In the genomic region with DNA sequence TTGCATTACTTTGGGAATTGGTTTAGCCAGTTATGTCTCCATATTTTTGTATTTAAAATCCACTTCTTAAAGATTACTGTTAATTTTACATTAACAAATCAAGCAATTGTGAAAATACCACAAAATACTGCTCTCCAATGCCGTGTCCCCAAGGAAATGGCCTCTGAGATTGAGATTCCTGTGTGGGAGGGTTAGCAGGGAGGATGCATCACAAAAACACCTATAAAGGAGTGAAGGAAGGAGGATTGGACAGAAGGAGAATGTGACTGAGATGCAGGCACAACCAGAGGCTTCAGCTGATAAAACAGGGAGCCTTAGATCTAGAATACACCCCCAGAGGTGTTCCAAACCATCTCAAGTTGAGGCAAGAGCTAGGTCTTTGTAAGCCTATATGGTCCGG, we compare ENCODE assay signal across 20 cellular contexts. TPM values are rescaled to one million over a fixed set of nuclear protein-coding genes. Genes with fewer than 3 reads are reported as not detected.
A peak's percentile ranks its signal among the peaks of the same experiment; 100 is the strongest.
DNase-seq lines count a peak whose midpoint lies in the region; ATAC-seq, FAIRE-seq and TF ChIP-seq lines count a peak whose summit lies in the region.
"Had no signal": no experiment of that assay in that cellular context is flagged by ENCODE, and none has a peak within 500 bp of the region (broad histone marks: within the 10 kb centered on the region; RNA-seq: fewer than 3 reads in every experiment).

No MANE protein-coding gene starts in this region.

- no peak for FAIRE-seq in GM19239 (lab: Jason Lieb, UNC)
- FAIRE-seq: A204.1, GM12891 had no signal

- 0 out of 2 replicates have a peak, but pooled peaks cover 7% of the 10 kb centered on the region for H3K9me3 Mint-ChIP-seq in WTC11

- ATAC-seq in GM18868 (IDR thresholded peaks at IDR 0.05; ENCODE audit: unreplicated experiment) (peak; percentile 1), HG03520 (IDR thresholded peaks at IDR 0.05; ENCODE audit: unreplicated experiment) (peak; percentile 5), WTC11 (peak; percentile 72), GM18502 (IDR thresholded peaks at IDR 0.05; ENCODE audit: poor library complexity, unreplicated experiment) (no peak)
- ATAC-seq: PC-3 had no signal

- H3K4me3 Mint-ChIP-seq in WTC11: no peak overlapping the region
- H3K4me3 Mint-ChIP-seq: HFFc6 had no signal

- H3K27me3 Mint-ChIP-seq in WTC11 (ENCODE audit: low read depth): no peaks in the 10 kb centered on the region

- POLR2A ChIA-PET in WTC11 (lab: Charles Lee): no interaction called here

- H3K27ac Mint-ChIP-seq in WTC11: peak overlapping the region; percentile 86
- H3K27ac Mint-ChIP-seq: HFFc6 had no signal

- TF ChIP-seq CTCF in WTC11 (IDR thresholded peaks at IDR 0.05): no peak

- no peaks in the 10 kb centered on the region for H3K36me3 Mint-ChIP-seq in WTC11

- CTCF ChIA-PET in WTC11 (lab: Charles Lee): interaction anchor here (0.6 to 1.9 kb wide), 2 partner anchors 33 to 54 kb away, joined by 3 to 7 read pairs; no protein-coding TSS in a partner anchor

- DNase-seq in WTC11 (ENCODE audit: low spot score) (no peak), iPS-NIHi7 (ENCODE audit: extremely low spot score) (peak; percentile 16), GM19239 (ENCODE audit: insufficient read length, low spot score) (no peak)
- no peak for DNase-seq in activated effector memory CD4-positive, alpha-beta T cell treated with Interleukin-2 at 50 U/mL for 16 hours
- DNase-seq: C1 segment of cervical spinal cord, GDM1, GM23248, HFFc6, NCI-H1436, NCI-H2029 treated with DMSO at 0.1 percent for 48 hours, NCI-H2171 treated with DMSO at 0.1 percent for 48 hours, NCI-H446 treated with DMSO at 0.1 percent for 48 hours, NCI-H748 treated with DMSO at 0.1 percent for 48 hours, PC-3 had no signal

- H3K4me1 Mint-ChIP-seq in WTC11: peaks cover 37% of the 10 kb centered on the region

TF ChIP-seq in WTC11, 78 proteins besides CTCF, POLR2A, EP300 and RAD21 (continues in another document):
- TF ChIP-seq, protein P1, sequence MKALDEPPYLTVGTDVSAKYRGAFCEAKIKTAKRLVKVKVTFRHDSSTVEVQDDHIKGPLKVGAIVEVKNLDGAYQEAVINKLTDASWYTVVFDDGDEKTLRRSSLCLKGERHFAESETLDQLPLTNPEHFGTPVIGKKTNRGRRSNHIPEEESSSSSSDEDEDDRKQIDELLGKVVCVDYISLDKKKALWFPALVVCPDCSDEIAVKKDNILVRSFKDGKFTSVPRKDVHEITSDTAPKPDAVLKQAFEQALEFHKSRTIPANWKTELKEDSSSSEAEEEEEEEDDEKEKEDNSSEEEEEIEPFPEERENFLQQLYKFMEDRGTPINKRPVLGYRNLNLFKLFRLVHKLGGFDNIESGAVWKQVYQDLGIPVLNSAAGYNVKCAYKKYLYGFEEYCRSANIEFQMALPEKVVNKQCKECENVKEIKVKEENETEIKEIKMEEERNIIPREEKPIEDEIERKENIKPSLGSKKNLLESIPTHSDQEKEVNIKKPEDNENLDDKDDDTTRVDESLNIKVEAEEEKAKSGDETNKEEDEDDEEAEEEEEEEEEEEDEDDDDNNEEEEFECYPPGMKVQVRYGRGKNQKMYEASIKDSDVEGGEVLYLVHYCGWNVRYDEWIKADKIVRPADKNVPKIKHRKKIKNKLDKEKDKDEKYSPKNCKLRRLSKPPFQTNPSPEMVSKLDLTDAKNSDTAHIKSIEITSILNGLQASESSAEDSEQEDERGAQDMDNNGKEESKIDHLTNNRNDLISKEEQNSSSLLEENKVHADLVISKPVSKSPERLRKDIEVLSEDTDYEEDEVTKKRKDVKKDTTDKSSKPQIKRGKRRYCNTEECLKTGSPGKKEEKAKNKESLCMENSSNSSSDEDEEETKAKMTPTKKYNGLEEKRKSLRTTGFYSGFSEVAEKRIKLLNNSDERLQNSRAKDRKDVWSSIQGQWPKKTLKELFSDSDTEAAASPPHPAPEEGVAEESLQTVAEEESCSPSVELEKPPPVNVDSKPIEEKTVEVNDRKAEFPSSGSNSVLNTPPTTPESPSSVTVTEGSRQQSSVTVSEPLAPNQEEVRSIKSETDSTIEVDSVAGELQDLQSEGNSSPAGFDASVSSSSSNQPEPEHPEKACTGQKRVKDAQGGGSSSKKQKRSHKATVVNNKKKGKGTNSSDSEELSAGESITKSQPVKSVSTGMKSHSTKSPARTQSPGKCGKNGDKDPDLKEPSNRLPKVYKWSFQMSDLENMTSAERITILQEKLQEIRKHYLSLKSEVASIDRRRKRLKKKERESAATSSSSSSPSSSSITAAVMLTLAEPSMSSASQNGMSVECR (CRISPR knock-in tag; IDR thresholded peaks at IDR 0.05; ENCODE audit: borderline replicate concordance): no peak
- TF ChIP-seq, protein P2, sequence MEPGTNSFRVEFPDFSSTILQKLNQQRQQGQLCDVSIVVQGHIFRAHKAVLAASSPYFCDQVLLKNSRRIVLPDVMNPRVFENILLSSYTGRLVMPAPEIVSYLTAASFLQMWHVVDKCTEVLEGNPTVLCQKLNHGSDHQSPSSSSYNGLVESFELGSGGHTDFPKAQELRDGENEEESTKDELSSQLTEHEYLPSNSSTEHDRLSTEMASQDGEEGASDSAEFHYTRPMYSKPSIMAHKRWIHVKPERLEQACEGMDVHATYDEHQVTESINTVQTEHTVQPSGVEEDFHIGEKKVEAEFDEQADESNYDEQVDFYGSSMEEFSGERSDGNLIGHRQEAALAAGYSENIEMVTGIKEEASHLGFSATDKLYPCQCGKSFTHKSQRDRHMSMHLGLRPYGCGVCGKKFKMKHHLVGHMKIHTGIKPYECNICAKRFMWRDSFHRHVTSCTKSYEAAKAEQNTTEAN (CRISPR knock-in tag; IDR thresholded peaks at IDR 0.05): no peak
- no peak for TF ChIP-seq FOXP1 (CRISPR knock-in tag; IDR thresholded peaks at IDR 0.05; ENCODE audit: borderline replicate concordance)
- no peak for TF ChIP-seq JUN (CRISPR knock-in tag; IDR thresholded peaks at IDR 0.05)
- no peak for TF ChIP-seq ZNF671 (CRISPR knock-in tag; IDR thresholded peaks at IDR 0.05)
- no peak for TF ChIP-seq TEAD4 (CRISPR knock-in tag; IDR thresholded peaks at IDR 0.05)
- TF ChIP-seq SMAD3 (CRISPR knock-in tag; IDR thresholded peaks at IDR 0.05; ENCODE audit: borderline replicate concordance): no peak
- no peak for TF ChIP-seq ZNF416 (CRISPR knock-in tag; IDR thresholded peaks at IDR 0.05)
- no peak for TF ChIP-seq NFYB (CRISPR knock-in tag; conservative IDR thresholded peaks at IDR 0.05; ENCODE audit: low read depth)
- TF ChIP-seq, protein P3, sequence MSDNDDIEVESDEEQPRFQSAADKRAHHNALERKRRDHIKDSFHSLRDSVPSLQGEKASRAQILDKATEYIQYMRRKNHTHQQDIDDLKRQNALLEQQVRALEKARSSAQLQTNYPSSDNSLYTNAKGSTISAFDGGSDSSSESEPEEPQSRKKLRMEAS (CRISPR knock-in tag; IDR thresholded peaks at IDR 0.05): no peak
- TF ChIP-seq, protein P4, sequence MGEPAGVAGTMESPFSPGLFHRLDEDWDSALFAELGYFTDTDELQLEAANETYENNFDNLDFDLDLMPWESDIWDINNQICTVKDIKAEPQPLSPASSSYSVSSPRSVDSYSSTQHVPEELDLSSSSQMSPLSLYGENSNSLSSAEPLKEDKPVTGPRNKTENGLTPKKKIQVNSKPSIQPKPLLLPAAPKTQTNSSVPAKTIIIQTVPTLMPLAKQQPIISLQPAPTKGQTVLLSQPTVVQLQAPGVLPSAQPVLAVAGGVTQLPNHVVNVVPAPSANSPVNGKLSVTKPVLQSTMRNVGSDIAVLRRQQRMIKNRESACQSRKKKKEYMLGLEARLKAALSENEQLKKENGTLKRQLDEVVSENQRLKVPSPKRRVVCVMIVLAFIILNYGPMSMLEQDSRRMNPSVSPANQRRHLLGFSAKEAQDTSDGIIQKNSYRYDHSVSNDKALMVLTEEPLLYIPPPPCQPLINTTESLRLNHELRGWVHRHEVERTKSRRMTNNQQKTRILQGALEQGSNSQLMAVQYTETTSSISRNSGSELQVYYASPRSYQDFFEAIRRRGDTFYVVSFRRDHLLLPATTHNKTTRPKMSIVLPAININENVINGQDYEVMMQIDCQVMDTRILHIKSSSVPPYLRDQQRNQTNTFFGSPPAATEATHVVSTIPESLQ (CRISPR knock-in tag; IDR thresholded peaks at IDR 0.05): no peak
- no peak for TF ChIP-seq GABPB1 (CRISPR knock-in tag; IDR thresholded peaks at IDR 0.05)
- TF ChIP-seq, protein P5, sequence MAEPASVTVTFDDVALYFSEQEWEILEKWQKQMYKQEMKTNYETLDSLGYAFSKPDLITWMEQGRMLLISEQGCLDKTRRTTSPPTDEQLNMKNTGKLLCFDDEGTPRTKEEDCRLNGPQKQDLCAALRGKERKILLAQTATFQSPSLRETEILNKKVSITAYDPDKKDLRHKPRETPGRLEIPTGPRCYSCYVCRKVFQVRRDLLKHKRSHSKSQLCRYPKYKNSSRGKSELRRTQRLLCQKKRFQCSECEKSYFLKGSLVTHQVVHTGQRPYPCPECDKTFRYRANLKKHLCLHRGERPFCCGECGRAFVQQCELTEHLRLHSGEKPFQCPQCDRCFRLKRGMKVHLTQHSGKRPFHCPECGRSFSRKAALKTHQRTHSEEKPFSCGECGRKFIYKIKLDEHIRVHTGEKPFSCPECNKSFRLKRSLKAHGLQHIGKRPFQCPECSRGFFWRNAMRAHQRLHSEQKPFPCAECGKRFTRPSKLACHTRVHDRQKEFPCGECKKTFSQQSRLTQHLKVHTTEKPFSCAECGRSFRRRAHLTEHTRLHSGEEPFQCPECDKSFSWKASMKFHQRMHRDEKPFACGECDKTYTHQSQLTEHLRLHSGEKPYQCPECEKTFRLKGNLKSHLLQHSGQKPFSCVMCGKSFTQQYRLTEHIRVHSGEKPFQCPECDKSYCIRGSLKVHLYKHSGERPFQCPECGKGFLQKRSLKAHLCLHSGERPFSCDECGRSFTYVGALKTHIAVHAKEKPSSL (CRISPR knock-in tag; conservative IDR thresholded peaks at IDR 0.05): no peak
- no peak for TF ChIP-seq SP1 (CRISPR knock-in tag; conservative IDR thresholded peaks at IDR 0.05)

RNA-seq across cellular contexts. Expression of a gene that starts 34.2 kb away (rescaled TPM):
- total RNA-seq in WTC11 (2021): 0.33 to 0.64 TPM (median 0.41 TPM) in 3 replicates
- total RNA-seq: GM23248, HFFc6, PC-3, SK-MEL-5 had no signal
